ENCODE assay signal across 24 cellular contexts in the genomic region with DNA sequence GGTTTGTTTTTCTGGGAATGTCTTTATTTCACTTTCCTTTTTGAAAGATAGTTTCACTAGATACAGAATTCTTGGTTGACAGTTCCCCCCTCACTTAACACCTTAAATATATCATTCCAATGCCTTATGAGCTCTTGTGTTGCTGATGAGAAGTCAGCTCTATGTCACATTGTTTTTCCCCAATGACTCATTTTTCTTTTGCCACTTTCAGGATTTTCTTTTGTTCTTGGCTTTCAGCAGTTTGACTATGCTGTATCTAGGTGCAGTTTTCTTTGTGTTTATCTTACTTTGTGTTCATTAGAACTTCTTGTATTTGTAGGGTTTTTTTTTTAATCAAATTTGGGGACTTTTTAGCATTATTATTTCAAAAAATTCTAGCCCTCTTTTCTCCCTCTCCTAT. TPM values are rescaled to one million over a fixed set of nuclear protein-coding genes. Genes with fewer than 3 reads are reported as not detected.
DNase-seq lines count a peak whose midpoint lies in the region; ATAC-seq, FAIRE-seq and TF ChIP-seq lines count a peak whose summit lies in the region.
"Had no signal": no experiment of that assay in that cellular context is flagged by ENCODE, and none has a peak within 500 bp of the region (broad histone marks: within the 10 kb centered on the region; RNA-seq: fewer than 3 reads in every experiment).

No MANE protein-coding gene starts in this region.

- H3K4me1 Mint-ChIP-seq in activated T-cell treated with anti-CD3 and anti-CD28 coated beads, Interleukin-2, amount 50 U/mL, for 72 hours (ENCODE audit: low read depth), result peaks cover 8% of the 10 kb centered on the region
- H3K4me1 Mint-ChIP-seq in activated T-cell treated with anti-CD3 and anti-CD28 coated beads, Interleukin-2, amount 50 U/mL, for 4 hours (ENCODE audit: low read depth), result peaks cover 2% of the 10 kb centered on the region
- H3K4me1 Mint-ChIP-seq in natural killer cell, result peaks cover 2 to 6% of the 10 kb centered on the region in 2 donors

- CTCF ChIA-PET in endothelial cell of umbilical vein (lab: Charles Lee), result interaction anchor here (0.9 to 1.2 kb wide), 3 partner anchors 9 to 103 kb away, joined by 3 to 5 read pairs (median 3); no protein-coding TSS in a partner anchor

- no peaks in the 10 kb centered on the region for H3K36me3 ChIP-seq in endothelial cell of umbilical vein (ENCODE audit: control insufficient read depth in 2 of 2, extremely low read depth in 1 of 2, insufficient read depth in 2 of 2, low read length in 2 of 2)
- H3K36me3 ChIP-seq: HAP-1 had no signal

- no TSS peak for BruUV-seq in endothelial cell of umbilical vein (replicated peaks; lab: Mats Ljungman, UMichigan)

- H3K9me1 ChIP-seq in endothelial cell of umbilical vein (replicated peaks; ENCODE audit: control insufficient read depth, extremely low read depth, insufficient read depth, low read length), result no peaks in the 10 kb centered on the region

- peaks cover 12 to 20% of the 10 kb centered on the region in 2 donors for H3K9me3 Mint-ChIP-seq in activated T-cell treated with anti-CD3 and anti-CD28 coated beads, Interleukin-2, amount 50 U/mL, for 72 hours
- peaks cover 18% of the 10 kb centered on the region for H3K9me3 Mint-ChIP-seq in activated T-cell treated with anti-CD3 and anti-CD28 coated beads, Interleukin-2, amount 50 U/mL, for 4 hours
- peaks cover 2 to 8% of the 10 kb centered on the region in 2 donors for H3K9me3 Mint-ChIP-seq in natural killer cell

- DNase-seq in activated T-cell treated with anti-CD3 and anti-CD28 coated beads, Interleukin-2, amount 50 U/mL, for 72 hours, result no peak
- DNase-seq in activated T-cell treated with anti-CD3 and anti-CD28 coated beads, Interleukin-2, amount 50 U/mL, for 4 hours, result no peak
- peak; percentile 46 for DNase-seq in OCI-M1 (lab: John Stamatoyannopoulos, UW)
- peak; percentile 29 for DNase-seq in endothelial cell of umbilical vein (ENCODE audit: low read depth, low spot score)
- DNase-seq in natural killer cell, result no peak
- DNase-seq in NCI-H82 treated with DMSO at 0.1 percent for 48 hours (lab: John Stamatoyannopoulos, UW; ENCODE audit: unreplicated experiment), result no peak
- DNase-seq in omental fat pad (ENCODE audit: low spot score), result no peak
- DNase-seq: DMS79; GM23248; KBM-7; MV-4-11; NCI-H1105 treated with DMSO at 0.1 percent for 48 hours; NCI-H2029 treated with DMSO at 0.1 percent for 48 hours; NCI-H226; NCI-H510A treated with DMSO at 0.1 percent for 48 hours; NCI-H748 treated with DMSO at 0.1 percent for 48 hours; NK-92 treated with Interleukin-12 subunit alpha and Interleukin-12 subunit beta, amount 100 ng/mL, for 24 hours had no signal

- peak; percentile 57 for FAIRE-seq in endothelial cell of umbilical vein (lab: Jason Lieb, UNC)
- FAIRE-seq: A204.1 had no signal

- intact Hi-C loops in endothelial cell of umbilical vein (cut with micrococcal nuclease), result loop anchor here (10.0 kb wide), 1 partner anchor 105 kb away; no protein-coding TSS in a partner anchor
- intact Hi-C loops in natural killer cell (cut with micrococcal nuclease), result loop anchor here (10.0 kb wide), 1 partner anchor 145 kb away; a partner anchor contains a TSS

- H3K27me3 Mint-ChIP-seq in activated T-cell treated with anti-CD3 and anti-CD28 coated beads, Interleukin-2, amount 50 U/mL, for 72 hours (ENCODE audit: low read depth), result peaks cover 22% of the 10 kb centered on the region
- H3K27me3 Mint-ChIP-seq in activated T-cell treated with anti-CD3 and anti-CD28 coated beads, Interleukin-2, amount 50 U/mL, for 4 hours (ENCODE audit: low read depth), result peaks cover 8% of the 10 kb centered on the region
- peaks cover 19 to 53% of the 10 kb centered on the region in 2 donors for H3K27me3 Mint-ChIP-seq in natural killer cell (ENCODE audit: low read depth in 2 of 2)

- no peak for TF ChIP-seq POLR2A in endothelial cell of umbilical vein (IDR thresholded peaks at IDR 0.05; ENCODE audit: low read depth, low read length)

- no peak for ATAC-seq in activated T-cell treated with anti-CD3 and anti-CD28 coated beads, Interleukin-2, amount 50 U/mL, for 72 hours (replicated peaks in 1 of 2)
- ATAC-seq in activated T-cell treated with anti-CD3 and anti-CD28 coated beads, Interleukin-2, amount 50 U/mL, for 4 hours, result no peak
- ATAC-seq in natural killer cell (no peak), GM18867 (IDR thresholded peaks at IDR 0.05; ENCODE audit: unreplicated experiment) (no peak), omental fat pad (ENCODE audit: low FRiP score) (no peak)
- ATAC-seq: Panc1 had no signal

- H3K36me3 Mint-ChIP-seq in activated T-cell treated with anti-CD3 and anti-CD28 coated beads, Interleukin-2, amount 50 U/mL, for 72 hours (ENCODE audit: insufficient read depth in 2 of 2), result peaks cover 10 to 12% of the 10 kb centered on the region in 2 donors
- H3K36me3 Mint-ChIP-seq in activated T-cell treated with anti-CD3 and anti-CD28 coated beads, Interleukin-2, amount 50 U/mL, for 4 hours (ENCODE audit: insufficient read depth), result no peaks in the 10 kb centered on the region
- peaks cover 8% of the 10 kb centered on the region for H3K36me3 Mint-ChIP-seq in natural killer cell
- H3K36me3 Mint-ChIP-seq: CD14-positive monocyte had no signal

- no peak overlapping the region for H3K27ac ChIP-seq in endothelial cell of umbilical vein (ENCODE audit: insufficient read depth, low read depth, low read length)
- H3K27ac ChIP-seq: GM23248, HL-60 had no signal

- no peaks in the 10 kb centered on the region for H4K20me1 ChIP-seq in endothelial cell of umbilical vein (replicated peaks; ENCODE audit: control insufficient read depth, extremely low read depth, insufficient read depth, low read length)

- H3K4me3 Mint-ChIP-seq in activated T-cell treated with anti-CD3 and anti-CD28 coated beads, Interleukin-2, amount 50 U/mL, for 72 hours, result no peak overlapping the region
- H3K4me3 Mint-ChIP-seq in activated T-cell treated with anti-CD3 and anti-CD28 coated beads, Interleukin-2, amount 50 U/mL, for 4 hours, result no peak overlapping the region
- no peak overlapping the region for H3K4me3 Mint-ChIP-seq in natural killer cell
- H3K4me3 Mint-ChIP-seq: B cell, CD14-positive monocyte had no signal

- peak overlapping the region; percentile 46 for H3K27ac Mint-ChIP-seq in activated T-cell treated with anti-CD3 and anti-CD28 coated beads, Interleukin-2, amount 50 U/mL, for 72 hours
- no peak overlapping the region for H3K27ac Mint-ChIP-seq in natural killer cell
- H3K27ac Mint-ChIP-seq: B cell, CD14-positive monocyte had no signal

- TF ChIP-seq CTCF in endothelial cell of umbilical vein (IDR thresholded peaks at IDR 0.05; ENCODE audit: extremely low read depth in 1 of 2, insufficient read depth in 1 of 2, low read depth in 1 of 2, low read length in 2 of 2) (no peak), natural killer cell (IDR thresholded peaks at IDR 0.05) (no peak), omental fat pad (IDR thresholded peaks at IDR 0.05) (no peak)

- H2AFZ ChIP-seq in endothelial cell of umbilical vein (ENCODE audit: low read depth, low read length), result no peak overlapping the region
- H2AFZ ChIP-seq: GM23248 had no signal

- no peak overlapping the region for H3K4me2 ChIP-seq in endothelial cell of umbilical vein (ENCODE audit: insufficient read depth, low read length)

- POLR2A ChIA-PET in endothelial cell of umbilical vein (lab: Charles Lee), result no interaction called here

- peaks cover 12% of the 10 kb centered on the region for H3K4me1 ChIP-seq in endothelial cell of umbilical vein (ENCODE audit: control insufficient read depth, extremely low read depth, insufficient read depth, low read length)

- no peak overlapping the region for H3K9ac ChIP-seq in endothelial cell of umbilical vein (replicated peaks; ENCODE audit: extremely low read depth, insufficient read depth, low read length)
- H3K9ac ChIP-seq: GM23248 had no signal

- no peak overlapping the region for H3K4me3 ChIP-seq in endothelial cell of umbilical vein (replicated peaks in 1 of 3; ENCODE audit: insufficient read depth in 1 of 3, low read depth in 1 of 3, low read length in 3 of 3)
- H3K4me3 ChIP-seq: GM23248, HAP-1 had no signal

- H3K27me3 ChIP-seq in endothelial cell of umbilical vein (ENCODE audit: control insufficient read depth in 2 of 2, insufficient read depth in 2 of 2, low read length in 2 of 2), result peaks cover 0 to 3% of the 10 kb centered on the region in 2 experiments

- dilution Hi-C loops in endothelial cell of umbilical vein (cut with MboI; ENCODE audit: extremely low pct_ligation_motif_present, low sequenced_read_pairs), result no loop called here

- H3K9me3 ChIP-seq in endothelial cell of umbilical vein (replicated peaks; ENCODE audit: control insufficient read depth, insufficient read depth, low read length), result no peaks in the 10 kb centered on the region
- H3K9me3 ChIP-seq: HAP-1 had no signal

- no peaks in the 10 kb centered on the region for H3K79me2 ChIP-seq in endothelial cell of umbilical vein (ENCODE audit: control insufficient read depth, insufficient read depth, low read length)

TF ChIP-seq in endothelial cell of umbilical vein, 7 proteins besides CTCF, POLR2A, EP300 and RAD21:
- TF ChIP-seq MYC (IDR thresholded peaks at IDR 0.05; ENCODE audit: low read depth, low read length), result no peak
- TF ChIP-seq FOS (IDR thresholded peaks at IDR 0.05; ENCODE audit: borderline replicate concordance, insufficient read depth, low read length), result peak; percentile 68
- peak; percentile 46 for TF ChIP-seq JUN (IDR thresholded peaks at IDR 0.05; ENCODE audit: borderline replicate concordance, insufficient read depth, insufficient read length, low read depth)
- TF ChIP-seq GATA2 (IDR thresholded peaks at IDR 0.05; ENCODE audit: insufficient read depth, insufficient read length, low read depth, low read length), result no peak

RNA-seq across cellular contexts. Expression of a gene that starts 5.6 kb away (rescaled TPM):
- 10 to 100 TPM; 48.4 to 58.7 TPM for total RNA-seq in activated T-cell treated with anti-CD3 and anti-CD28 coated beads, Interleukin-2, amount 50 U/mL, for 72 hours
- 10 to 100 TPM; 31.1 to 32.6 (median 31.7) TPM for total RNA-seq in activated T-cell treated with anti-CD3 and anti-CD28 coated beads, Interleukin-2, amount 50 U/mL, for 4 hours
- 63.5 and 68.4 TPM in 2 replicates for total RNA-seq in endothelial cell of umbilical vein
- 55.1 and 55.8 TPM in 2 replicates for polyA plus RNA-seq in endothelial cell of umbilical vein
- polyA plus RNA-seq in endothelial cell of umbilical vein (2011; cell fraction: cytosol; rRNA removed), result 47.7 and 49.2 TPM in 2 replicates
- polyA plus RNA-seq in endothelial cell of umbilical vein (2011; cell fraction: nucleus; rRNA removed), result 23.7 and 27.3 TPM in 2 replicates
- polyA plus RNA-seq in endothelial cell of umbilical vein (2012), result 48.6 and 59.5 TPM in 2 replicates
- polyA minus RNA-seq in endothelial cell of umbilical vein, result 33.9 and 40.6 TPM in 2 replicates
- 28.3 TPM for polyA minus RNA-seq in endothelial cell of umbilical vein (2011; cell fraction: cytosol; rRNA and poly(A)+ RNA removed)
- polyA minus RNA-seq in endothelial cell of umbilical vein (2011; cell fraction: nucleus; rRNA and poly(A)+ RNA removed), result 14.5 and 17.4 TPM in 2 replicates
- total RNA-seq in natural killer cell, result 10 to 100 TPM; 27.3 to 40.0 (median 33.4) TPM
- total RNA-seq in omental fat pad, result 10 to 100 TPM; 60.2 to 97.6 (median 72.2) TPM

Comparison
In these comparisons a context has a peak if more than half of its experiments do, and no peak if none do; other contexts are left out.
1. DNase-seq: peak in OCI-M1 (single experiment) and endothelial cell of umbilical vein (single experiment); none in activated T-cell treated with anti-CD3 and anti-CD28 coated beads, Interleukin-2, amount 50 U/mL, for 72 hours (0 of 2), activated T-cell treated with anti-CD3 and anti-CD28 coated beads, Interleukin-2, amount 50 U/mL, for 4 hours (single experiment), natural killer cell (single experiment), NCI-H82 treated with DMSO at 0.1 percent for 48 hours (single experiment) and omental fat pad (single experiment).